14 cellular contexts compared by ENCODE assay signal in genomic region chr11:32069361-32070058, GRCh38. TPM values are rescaled to one million over a fixed set of nuclear protein-coding genes. Genes with fewer than 3 reads are reported as not detected.
A peak's percentile ranks its signal among the peaks of the same experiment; 100 is the strongest.
DNase-seq lines count a peak whose midpoint lies in the region; ATAC-seq and TF ChIP-seq lines count a peak whose summit lies in the region.
"Had no signal": no experiment of that assay in that cellular context is flagged by ENCODE, and none has a peak within 500 bp of the region (broad histone marks: within the 10 kb centered on the region; RNA-seq: fewer than 3 reads in every experiment).

No MANE protein-coding gene starts in this region.

- no peak overlapping the region for H3K27ac ChIP-seq in PC-9
- H3K27ac ChIP-seq: neural progenitor cell had no signal

- H3K4me3 ChIP-seq in PC-9: no peak overlapping the region
- H3K4me3 ChIP-seq: HAP-1, neural progenitor cell had no signal

- POLR2A ChIA-PET in PC-9 (lab: Charles Lee; ENCODE audit: unreplicated experiment): no interaction called here

- intact Hi-C loops in PC-9 (cut with micrococcal nuclease; ENCODE audit: unreplicated experiment): loop anchor here (5.0 kb wide), 1 partner anchor 83 kb away; no protein-coding TSS in a partner anchor

- no TSS peak for BruUV-seq in PC-9 (replicated peaks; lab: Mats Ljungman, UMichigan)

- peaks cover 28% of the 10 kb centered on the region for H3K4me1 ChIP-seq in PC-9 (replicated peaks; ENCODE audit: insufficient read depth)
- H3K4me1 ChIP-seq: HAP-1 had no signal

- no peaks in the 10 kb centered on the region for H4K20me1 ChIP-seq in PC-9 (ENCODE audit: insufficient read depth)

- no peaks in the 10 kb centered on the region for H3K9me2 ChIP-seq in PC-9 (ENCODE audit: insufficient read depth)

- ATAC-seq in GM18517 (IDR thresholded peaks at IDR 0.05; ENCODE audit: unreplicated experiment) (peak; percentile 64), GM21367 (IDR thresholded peaks at IDR 0.05; ENCODE audit: unreplicated experiment) (peak; percentile 81), HG03039 (IDR thresholded peaks at IDR 0.05; ENCODE audit: unreplicated experiment) (peak; percentile 81)
- ATAC-seq: stimulated activated naive CD8-positive, alpha-beta T cell treated with anti-CD3 and anti-CD28 coated beads, Interleukin-15, Interleukin-2, amounts not matched to agents 100 U/mL and 50 U/mL, for 24 hours had no signal

- H2AFZ ChIP-seq in PC-9: no peak overlapping the region
- H2AFZ ChIP-seq: neural progenitor cell had no signal

- H3F3A ChIP-seq in PC-9 (ENCODE audit: insufficient read depth, low read depth): no peaks in the 10 kb centered on the region

- H3K36me3 ChIP-seq in PC-9 (ENCODE audit: low read depth): no peaks in the 10 kb centered on the region
- H3K36me3 ChIP-seq: HAP-1, neural progenitor cell had no signal

- in situ Hi-C loops in GM13977 (cut with MboI; ENCODE audit: low pct_unique_long_range_greater_than_20kb, low sequenced_read_pairs, unreplicated experiment): no loop called here

- CTCF ChIA-PET in PC-9 (lab: Charles Lee): interaction anchor here (0.7 kb wide), 1 partner anchor 306 kb away, joined by 7 read pairs; no protein-coding TSS in a partner anchor

- 0 out of 2 replicates have a peak, but pooled peaks cover 8% of the 10 kb centered on the region for H3K27me3 ChIP-seq in PC-9 (ENCODE audit: insufficient read depth, low read depth)
- H3K27me3 ChIP-seq: neural progenitor cell had no signal

- TF ChIP-seq CTCF in PC-9 (conservative IDR thresholded peaks at IDR 0.05): no peak
- TF ChIP-seq CTCF in GM13977 (IDR thresholded peaks at IDR 0.05; ENCODE audit: extremely low read depth, insufficient read depth, missing control alignments): no peak

- no peaks in the 10 kb centered on the region for H3K9me3 ChIP-seq in PC-9 (ENCODE audit: insufficient read depth, low read depth)
- H3K9me3 ChIP-seq: HAP-1 had no signal

- DNase-seq in PC-9 (peak; percentile 18 to 48), GM13977 (ENCODE audit: low spot score) (no peak), hepatic stellate cell (ENCODE audit: low spot score) (no peak), amniotic stem cell (lab: John Stamatoyannopoulos, UW) (no peak), NCI-H2029 (lab: John Stamatoyannopoulos, UW) (no peak)
- DNase-seq: DND-41; NCI-H2081; NCI-H82; stimulated activated naive CD8-positive, alpha-beta T cell treated with anti-CD3 and anti-CD28 coated beads, Interleukin-15, Interleukin-2, amounts not matched to agents 100 U/mL and 50 U/mL, for 24 hours had no signal

- no peak overlapping the region for H3K4me2 ChIP-seq in PC-9
- H3K4me2 ChIP-seq: neural progenitor cell had no signal

- H3K79me2 ChIP-seq in PC-9 (ENCODE audit: low read depth): no peaks in the 10 kb centered on the region

RNA-seq across cellular contexts. Expression of gene RCN1, which starts 21.4 kb away (rescaled TPM):
- 206 and 211 TPM in 2 replicates for total RNA-seq in PC-9 (2021)

Comparison
In these comparisons a context has a peak if more than half of its experiments do, and no peak if none do; other contexts are left out.
1. DNase-seq: peak in PC-9 (2 of 2); none in GM13977 (single experiment), hepatic stellate cell (single experiment), amniotic stem cell (single experiment) and NCI-H2029 (single experiment).
2. Peak in every context shown above with its lines, with median percentiles within 50 percentile points of each other: ATAC-seq.